In the genomic region with DNA sequence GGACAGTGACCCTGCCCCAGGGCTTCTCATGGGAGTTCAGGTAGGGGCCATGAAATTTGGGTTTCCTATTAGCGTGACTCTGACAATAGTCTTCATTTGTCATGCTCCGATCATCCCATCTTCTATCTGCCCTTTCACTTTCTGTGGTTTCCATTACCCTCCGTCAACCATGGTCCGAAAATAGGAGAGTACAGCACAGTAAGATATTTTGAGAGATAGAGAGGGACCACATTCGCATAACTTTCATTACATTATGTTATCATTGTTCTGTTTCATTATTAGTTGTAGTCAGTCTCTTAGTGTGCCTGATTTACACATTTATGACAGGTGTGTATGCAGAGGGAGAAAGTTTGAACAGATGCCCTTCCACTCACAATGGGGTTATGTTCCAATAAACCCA, we compare ENCODE assay signal across 21 cellular contexts.
DNase-seq lines count a peak whose midpoint lies in the region; ATAC-seq, FAIRE-seq and TF ChIP-seq lines count a peak whose summit lies in the region.
"Had no signal": no experiment of that assay in that cellular context is flagged by ENCODE, and none has a peak within 500 bp of the region (broad histone marks: within the 10 kb centered on the region; RNA-seq: fewer than 3 reads in every experiment).

No MANE protein-coding gene starts in this region.

- H3K9me3 ChIP-seq in ascending aorta (peaks cover 0 to 4% of the 10 kb centered on the region in 2 donors), hepatocyte (ENCODE audit: low read depth) (no peaks in the 10 kb centered on the region)

- peak; percentile 68 for FAIRE-seq in GM18507 (lab: Jason Lieb, UNC)

- WGBS in hepatocyte (ENCODE audit: low lambda C conversion rate, missing lambda C conversion rate): 95% methylated on average over 5 of the region's 5 CpGs

- no peaks in the 10 kb centered on the region for H3K79me2 ChIP-seq in hepatocyte

- no peak overlapping the region for H2AFZ ChIP-seq in hepatocyte
- H2AFZ ChIP-seq: GM23248 had no signal

- peaks cover 3% of the 10 kb centered on the region for H3K9me3 Mint-ChIP-seq in activated T-cell treated with anti-CD3 and anti-CD28 coated beads, Interleukin-2, amount 50 U/mL, for 4 hours
- H3K9me3 Mint-ChIP-seq: activated CD4-positive, alpha-beta memory T cell treated with anti-CD3 and anti-CD28 coated beads, Interleukin-2, amount 10 ng/mL, durations not matched to agents 7 days and 5 days had no signal

- intact Hi-C loops in ascending aorta (cut with DNase I): no loop called here

- H3K4me3 Mint-ChIP-seq in activated T-cell treated with anti-CD3 and anti-CD28 coated beads, Interleukin-2, amount 50 U/mL, for 4 hours: no peak overlapping the region
- H3K4me3 Mint-ChIP-seq: activated CD4-positive, alpha-beta memory T cell treated with anti-CD3 and anti-CD28 coated beads, Interleukin-2, amount 10 ng/mL, durations not matched to agents 7 days and 5 days; naive thymus-derived CD8-positive, alpha-beta T cell; stimulated activated naive CD8-positive, alpha-beta T cell treated with anti-CD3 and anti-CD28 coated beads, Interleukin-15, amount 100 ng/mL, for 72 hours had no signal

- H3K27me3 ChIP-seq in ascending aorta (no peaks in the 10 kb centered on the region), hepatocyte (no peaks in the 10 kb centered on the region)
- H3K27me3 ChIP-seq: BLaER1 treated with 17β-estradiol and CSF1 and Interleukin-3, amounts not matched to agents 10 nM and 100 nM; cardiac muscle cell; uterus had no signal

- peaks cover 6% of the 10 kb centered on the region for H3K27me3 Mint-ChIP-seq in activated T-cell treated with anti-CD3 and anti-CD28 coated beads, Interleukin-2, amount 50 U/mL, for 4 hours (ENCODE audit: low read depth)
- H3K27me3 Mint-ChIP-seq: activated CD4-positive, alpha-beta memory T cell treated with anti-CD3 and anti-CD28 coated beads, Interleukin-2, amount 10 ng/mL, durations not matched to agents 7 days and 5 days; progenitor cell of endocrine pancreas had no signal

- no peaks in the 10 kb centered on the region for H4K20me1 ChIP-seq in hepatocyte (ENCODE audit: insufficient read depth, poor library complexity, severe bottlenecking)
- H4K20me1 ChIP-seq: BLaER1 treated with 17β-estradiol and CSF1 and Interleukin-3, amounts not matched to agents 10 nM and 100 nM had no signal

- DNase-seq in GM18507 (ENCODE audit: extremely low spot score, insufficient read length, low read depth) (peak; percentile 20), ascending aorta (ENCODE audit: low spot score in 2 of 2) (no peak), hepatocyte (ENCODE audit: low spot score) (no peak)
- no peak for DNase-seq in activated T-cell treated with anti-CD3 and anti-CD28 coated beads, Interleukin-2, amount 50 U/mL, for 4 hours
- no peak for DNase-seq in stimulated activated CD4-positive, alpha-beta T cell treated with anti-CD3 and anti-CD28 coated beads, Interleukin-4, amount 100 ng/mL, for 4 hours
- DNase-seq: activated CD4-positive, alpha-beta memory T cell treated with anti-CD3 and anti-CD28 coated beads, Interleukin-2, amount 10 ng/mL, durations not matched to agents 7 days and 5 days; DMS153; GM23248; mammary epithelial cell; naive thymus-derived CD8-positive, alpha-beta T cell; RPMI8226; stimulated activated naive CD8-positive, alpha-beta T cell treated with anti-CD3 and anti-CD28 coated beads, Interleukin-15, amount 100 ng/mL, for 72 hours; SW 1271; uterus had no signal

- no peaks in the 10 kb centered on the region for H3K36me3 Mint-ChIP-seq in activated T-cell treated with anti-CD3 and anti-CD28 coated beads, Interleukin-2, amount 50 U/mL, for 4 hours (ENCODE audit: insufficient read depth)

- H3K4me1 ChIP-seq in ascending aorta (peaks cover 0 to 5% of the 10 kb centered on the region in 2 donors), hepatocyte (ENCODE audit: insufficient read depth) (no peaks in the 10 kb centered on the region)
- H3K4me1 ChIP-seq: uterus had no signal

- H3K36me3 ChIP-seq in ascending aorta: peaks cover 9 to 12% of the 10 kb centered on the region in 2 donors
- H3K36me3 ChIP-seq in hepatocyte (replicated peaks; ENCODE audit: insufficient read depth, low read depth): no peaks in the 10 kb centered on the region
- H3K36me3 ChIP-seq: BLaER1 treated with 17β-estradiol and CSF1 and Interleukin-3, amounts not matched to agents 10 nM and 100 nM; cardiac muscle cell; uterus had no signal

- H3K4me3 ChIP-seq in ascending aorta (no peak overlapping the region), hepatocyte (no peak overlapping the region)
- H3K4me3 ChIP-seq: BLaER1 treated with 17β-estradiol and CSF1 and Interleukin-3, amounts not matched to agents 10 nM and 100 nM; cardiac muscle cell; GM23248; uterus had no signal

- no peaks in the 10 kb centered on the region for H3K4me1 Mint-ChIP-seq in activated T-cell treated with anti-CD3 and anti-CD28 coated beads, Interleukin-2, amount 50 U/mL, for 4 hours (ENCODE audit: low read depth)
- H3K4me1 Mint-ChIP-seq: activated CD4-positive, alpha-beta memory T cell treated with anti-CD3 and anti-CD28 coated beads, Interleukin-2, amount 10 ng/mL, durations not matched to agents 7 days and 5 days; naive thymus-derived CD8-positive, alpha-beta T cell had no signal

- TF ChIP-seq CTCF in ascending aorta (IDR thresholded peaks at IDR 0.05) (no peak), hepatocyte (IDR thresholded peaks at IDR 0.05; ENCODE audit: poor library complexity) (no peak)

- ATAC-seq in GM19463 (IDR thresholded peaks at IDR 0.05; ENCODE audit: unreplicated experiment) (peak; percentile 72), HG02623 (IDR thresholded peaks at IDR 0.05; ENCODE audit: unreplicated experiment) (peak; percentile 74), HG03439 (IDR thresholded peaks at IDR 0.05; ENCODE audit: unreplicated experiment) (peak; percentile 63)
- no peak for ATAC-seq in activated T-cell treated with anti-CD3 and anti-CD28 coated beads, Interleukin-2, amount 50 U/mL, for 4 hours
- ATAC-seq: naive thymus-derived CD8-positive, alpha-beta T cell; stimulated activated naive CD8-positive, alpha-beta T cell treated with anti-CD3 and anti-CD28 coated beads, Interleukin-15, amount 100 ng/mL, for 72 hours had no signal

- H3K4me2 ChIP-seq in hepatocyte: no peak overlapping the region
- H3K4me2 ChIP-seq: BLaER1 treated with 17β-estradiol and CSF1 and Interleukin-3, amounts not matched to agents 10 nM and 100 nM; KMS-11 had no signal

- no peaks in the 10 kb centered on the region for H3K9me2 ChIP-seq in hepatocyte (replicated peaks; ENCODE audit: insufficient read depth)

- H3K27ac ChIP-seq in ascending aorta (no peak overlapping the region), hepatocyte (no peak overlapping the region)
- H3K27ac ChIP-seq: BLaER1 treated with 17β-estradiol and CSF1 and Interleukin-3, amounts not matched to agents 10 nM and 100 nM; cardiac muscle cell; GM23248; KMS-11; uterus had no signal

Comparison
In these comparisons a context has a peak if more than half of its experiments do, and no peak if none do; other contexts are left out.
1. ATAC-seq: peak in GM19463 (single experiment), HG02623 (single experiment) and HG03439 (single experiment); none in activated T-cell treated with anti-CD3 and anti-CD28 coated beads, Interleukin-2, amount 50 U/mL, for 4 hours (0 of 2).